14 cellular contexts compared by ENCODE assay signal in the genomic region with DNA sequence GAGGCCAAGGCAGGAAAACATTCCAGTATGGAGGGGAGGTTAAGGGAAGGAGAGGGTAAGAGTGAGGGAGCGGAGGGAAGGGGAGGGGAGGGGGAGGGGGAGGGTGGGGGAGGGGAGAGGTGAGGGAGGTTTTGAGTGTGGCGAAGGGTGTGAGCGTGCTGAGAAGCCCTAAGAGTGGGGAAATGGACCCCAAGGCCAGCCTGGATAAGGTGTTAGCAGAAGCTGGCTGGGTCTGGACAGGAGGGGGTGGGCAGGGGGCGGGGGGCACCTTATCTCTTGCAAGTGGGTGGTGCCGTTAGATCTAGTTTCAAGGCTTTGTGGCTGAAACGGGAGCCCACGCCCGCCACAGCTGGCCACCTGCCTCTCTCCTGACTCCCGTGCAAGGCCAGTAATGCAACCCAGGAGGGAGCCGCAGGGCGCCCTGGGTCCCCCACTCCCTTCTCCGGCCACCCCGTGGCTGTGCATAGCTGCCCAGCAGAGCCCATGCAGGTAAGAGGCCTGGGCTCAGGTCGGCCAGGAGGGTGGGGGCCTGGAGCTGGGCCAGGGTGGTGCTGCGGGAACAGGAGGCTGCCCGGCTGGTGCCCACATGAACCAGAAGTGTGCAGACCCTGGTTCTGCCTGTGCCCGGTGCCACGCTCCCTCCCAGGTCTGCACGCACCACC. TPM values are rescaled to one million over a fixed set of nuclear protein-coding genes. Genes with fewer than 3 reads are reported as not detected.
DNase-seq lines count a peak whose midpoint lies in the region; ATAC-seq and TF ChIP-seq lines count a peak whose summit lies in the region.
"Had no signal": no experiment of that assay in that cellular context is flagged by ENCODE, and none has a peak within 500 bp of the region (broad histone marks: within the 10 kb centered on the region; RNA-seq: fewer than 3 reads in every experiment).

No MANE protein-coding gene starts in this region.

- BruUV-seq in Calu3 (replicated peaks; lab: Mats Ljungman, UMichigan), result no TSS peak

- H3K27ac ChIP-seq in BLaER1 (no peak overlapping the region), dorsolateral prefrontal cortex (no peak overlapping the region)
- H3K27ac ChIP-seq: ascending aorta, gastroesophageal sphincter, thoracic aorta had no signal

- peak overlapping the region; percentile 72 for H3K4me3 Mint-ChIP-seq in Calu3 (ENCODE audit: low read depth, unreplicated experiment)
- peak overlapping the region; percentile 53 for H3K4me3 Mint-ChIP-seq in WTC11
- H3K4me3 Mint-ChIP-seq in mesothelial cell of epicardium, result no peak overlapping the region
- H3K4me3 Mint-ChIP-seq: T-helper 17 cell had no signal

- H3K4me1 Mint-ChIP-seq in Calu3 (ENCODE audit: low read depth, unreplicated experiment) (peaks cover 19% of the 10 kb centered on the region), WTC11 (peaks cover 3% of the 10 kb centered on the region), mesothelial cell of epicardium (peaks cover 7% of the 10 kb centered on the region)

- ATAC-seq in WTC11 (no peak), GM19324 (IDR thresholded peaks at IDR 0.05; ENCODE audit: low FRiP score, unreplicated experiment) (no peak)
- ATAC-seq: gastroesophageal sphincter had no signal

- TF ChIP-seq CTCF in Calu3 (IDR thresholded peaks at IDR 0.05; ENCODE audit: unreplicated experiment) (no peak), WTC11 (IDR thresholded peaks at IDR 0.05) (no peak), mesothelial cell of epicardium (IDR thresholded peaks at IDR 0.05; ENCODE audit: unreplicated experiment) (no peak), dorsolateral prefrontal cortex (IDR thresholded peaks at IDR 0.05 in 54 of 56, conservative IDR thresholded peaks at IDR 0.05 in 2 of 56; ENCODE audit: low read depth in 1 of 56, partially characterized antibody in 56 of 56) (no peak)

- H3K27me3 Mint-ChIP-seq in Calu3 (ENCODE audit: unreplicated experiment) (no peaks in the 10 kb centered on the region), WTC11 (ENCODE audit: low read depth) (no peaks in the 10 kb centered on the region), mesothelial cell of epicardium (ENCODE audit: low read depth) (peaks cover 3% of the 10 kb centered on the region)

- no peaks in the 10 kb centered on the region for H3K27me3 ChIP-seq in BLaER1
- H3K27me3 ChIP-seq in dorsolateral prefrontal cortex, result peaks cover 0 to 40% (median 0%) of the 10 kb centered on the region in 45 donors
- H3K27me3 ChIP-seq: ascending aorta, BE2C had no signal

- H3K4me3 ChIP-seq in BLaER1 (no peak overlapping the region), dorsolateral prefrontal cortex (no peak overlapping the region)
- H3K4me3 ChIP-seq: ascending aorta, gastroesophageal sphincter, thoracic aorta had no signal

- intact Hi-C loops in Calu3 (cut with micrococcal nuclease; ENCODE audit: unreplicated experiment) (loop anchor here (2.0 to 5.0 kb wide), 2 partner anchors 51 to 111 kb away; no protein-coding TSS in a partner anchor), dorsolateral prefrontal cortex (cut with DNase I) (loop anchor here (2.0 to 5.0 kb wide), 2 partner anchors 105 to 111 kb away; no protein-coding TSS in a partner anchor)

- H3K4me2 ChIP-seq in BLaER1, result peak overlapping the region; percentile 83

- peak overlapping the region; percentile 95 for H3K27ac Mint-ChIP-seq in Calu3 (ENCODE audit: unreplicated experiment)
- H3K27ac Mint-ChIP-seq in WTC11, result no peak overlapping the region
- peak overlapping the region; percentile 90 for H3K27ac Mint-ChIP-seq in mesothelial cell of epicardium
- H3K27ac Mint-ChIP-seq: T-helper 17 cell had no signal

- DNase-seq in Calu3, result no peak
- no peak for DNase-seq in WTC11 (ENCODE audit: low spot score)
- DNase-seq in mesothelial cell of epicardium (ENCODE audit: low spot score in 2 of 2, unreplicated experiment in 2 of 2), result no peak
- DNase-seq in dorsolateral prefrontal cortex, result no peak
- no peak for DNase-seq in HuH-7.5 (ENCODE audit: low spot score)
- DNase-seq: SIG-M5 had no signal

- POLR2A ChIA-PET in WTC11 (lab: Charles Lee), result interaction anchor here (1.0 kb wide), 2 partner anchors 13 to 27 kb away, joined by 3 to 4 read pairs; a partner anchor contains a TSS

- CTCF ChIA-PET in Calu3 (lab: Charles Lee) (interaction anchor here (0.6 to 2.4 kb wide), 11 partner anchors 9 to 108 kb away, joined by 3 to 11 read pairs (median 4); a partner anchor contains a TSS), WTC11 (lab: Charles Lee) (interaction anchor here (0.7 to 8.9 kb wide), 33 partner anchors 8 to 280 kb away, joined by 3 to 143 read pairs (median 6); a partner anchor contains a TSS)

- no peaks in the 10 kb centered on the region for H3K9me3 ChIP-seq in BLaER1
- H3K9me3 ChIP-seq: ascending aorta, BE2C, gastroesophageal sphincter, thoracic aorta had no signal

- H3K9ac ChIP-seq in BLaER1, result no peak overlapping the region

- no peaks in the 10 kb centered on the region for H4K20me1 ChIP-seq in BLaER1

- no peaks in the 10 kb centered on the region for H3K36me3 ChIP-seq in BLaER1
- H3K36me3 ChIP-seq: ascending aorta, BE2C, gastroesophageal sphincter, thoracic aorta had no signal

- H3K9me3 Mint-ChIP-seq in Calu3 (ENCODE audit: low read depth, unreplicated experiment), result no peaks in the 10 kb centered on the region
- no peaks in the 10 kb centered on the region for H3K9me3 Mint-ChIP-seq in WTC11
- no peaks in the 10 kb centered on the region for H3K9me3 Mint-ChIP-seq in mesothelial cell of epicardium

- H3K36me3 Mint-ChIP-seq in Calu3 (ENCODE audit: insufficient read depth, unreplicated experiment) (peaks cover 27% of the 10 kb centered on the region), WTC11 (no peaks in the 10 kb centered on the region), mesothelial cell of epicardium (no peaks in the 10 kb centered on the region)

- H3K4me1 ChIP-seq in BLaER1, result peaks cover 75% of the 10 kb centered on the region

TF ChIP-seq in WTC11, 78 proteins besides CTCF, POLR2A, EP300 and RAD21 (continues in another document):
- TF ChIP-seq PRRX2 (CRISPR knock-in tag; IDR thresholded peaks at IDR 0.05) (no peak), NFYB (CRISPR knock-in tag; conservative IDR thresholded peaks at IDR 0.05; ENCODE audit: low read depth) (no peak), FOXK1 (CRISPR knock-in tag; IDR thresholded peaks at IDR 0.05) (no peak), JUN (CRISPR knock-in tag; IDR thresholded peaks at IDR 0.05) (no peak)
- TF ChIP-seq, protein P1, sequence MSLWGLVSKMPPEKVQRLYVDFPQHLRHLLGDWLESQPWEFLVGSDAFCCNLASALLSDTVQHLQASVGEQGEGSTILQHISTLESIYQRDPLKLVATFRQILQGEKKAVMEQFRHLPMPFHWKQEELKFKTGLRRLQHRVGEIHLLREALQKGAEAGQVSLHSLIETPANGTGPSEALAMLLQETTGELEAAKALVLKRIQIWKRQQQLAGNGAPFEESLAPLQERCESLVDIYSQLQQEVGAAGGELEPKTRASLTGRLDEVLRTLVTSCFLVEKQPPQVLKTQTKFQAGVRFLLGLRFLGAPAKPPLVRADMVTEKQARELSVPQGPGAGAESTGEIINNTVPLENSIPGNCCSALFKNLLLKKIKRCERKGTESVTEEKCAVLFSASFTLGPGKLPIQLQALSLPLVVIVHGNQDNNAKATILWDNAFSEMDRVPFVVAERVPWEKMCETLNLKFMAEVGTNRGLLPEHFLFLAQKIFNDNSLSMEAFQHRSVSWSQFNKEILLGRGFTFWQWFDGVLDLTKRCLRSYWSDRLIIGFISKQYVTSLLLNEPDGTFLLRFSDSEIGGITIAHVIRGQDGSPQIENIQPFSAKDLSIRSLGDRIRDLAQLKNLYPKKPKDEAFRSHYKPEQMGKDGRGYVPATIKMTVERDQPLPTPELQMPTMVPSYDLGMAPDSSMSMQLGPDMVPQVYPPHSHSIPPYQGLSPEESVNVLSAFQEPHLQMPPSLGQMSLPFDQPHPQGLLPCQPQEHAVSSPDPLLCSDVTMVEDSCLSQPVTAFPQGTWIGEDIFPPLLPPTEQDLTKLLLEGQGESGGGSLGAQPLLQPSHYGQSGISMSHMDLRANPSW (CRISPR knock-in tag; conservative IDR thresholded peaks at IDR 0.05; ENCODE audit: low read depth), result no peak
- TF ChIP-seq, protein P2, sequence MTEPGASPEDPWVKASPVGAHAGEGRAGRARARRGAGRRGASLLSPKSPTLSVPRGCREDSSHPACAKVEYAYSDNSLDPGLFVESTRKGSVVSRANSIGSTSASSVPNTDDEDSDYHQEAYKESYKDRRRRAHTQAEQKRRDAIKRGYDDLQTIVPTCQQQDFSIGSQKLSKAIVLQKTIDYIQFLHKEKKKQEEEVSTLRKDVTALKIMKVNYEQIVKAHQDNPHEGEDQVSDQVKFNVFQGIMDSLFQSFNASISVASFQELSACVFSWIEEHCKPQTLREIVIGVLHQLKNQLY (CRISPR knock-in tag; IDR thresholded peaks at IDR 0.05), result no peak

RNA-seq across cellular contexts. Expression of a gene that starts 0.7 kb away (rescaled TPM):
- total RNA-seq in Calu3 (2022) (1.6 and 1.7 TPM in 2 replicates), WTC11 (2021) (0.32 to 0.59 TPM (median 0.41 TPM) in 3 replicates), mesothelial cell of epicardium (0.16 to 0.41 TPM (median 0.29 TPM) in 3 replicates), dorsolateral prefrontal cortex (under 1 TPM in 1 of 120 experiments, not detected in 119; 0.26 TPM)
- total RNA-seq: ascending aorta, left ventricle myocardium superior, T-helper 17 cell, thoracic aorta had no signal

RNA-seq across cellular contexts. Expression of a gene that starts 2.7 kb away (rescaled TPM):
- 0.26 and 0.34 TPM in 2 replicates for total RNA-seq in Calu3 (2022)
- total RNA-seq in WTC11 (2021), result 0.13 to 0.23 TPM (median 0.14 TPM) in 3 replicates
- total RNA-seq in mesothelial cell of epicardium, result 0.23 to 0.27 TPM in 2 of 3 replicates, not detected in the other
- under 1 TPM in 13 of 120 experiments, not detected in 107; 0.21 to 0.59 (median 0.28) TPM for total RNA-seq in dorsolateral prefrontal cortex
- total RNA-seq: ascending aorta, gastroesophageal sphincter, left ventricle myocardium superior, T-helper 17 cell had no signal

RNA-seq across cellular contexts. Expression of a gene that starts 3.0 kb away (rescaled TPM):
- 3.0 and 3.6 TPM in 2 replicates for total RNA-seq in Calu3 (2022)
- 2.8 to 3.5 TPM (median 2.9 TPM) in 3 replicates for total RNA-seq in WTC11 (2021)
- total RNA-seq in mesothelial cell of epicardium, result 1.5 to 1.9 TPM (median 1.7 TPM) in 3 replicates
- 1 to 10 TPM in 46 of 120 experiments, under 1 TPM in 59, not detected in 15; 0.41 to 2.6 (median 0.91) TPM for total RNA-seq in dorsolateral prefrontal cortex
- total RNA-seq: ascending aorta, left ventricle myocardium superior, thoracic aorta had no signal

RNA-seq across cellular contexts. Expression of a gene that starts 5.9 kb away (rescaled TPM):
- total RNA-seq in Calu3 (2022) (10.1 and 14.2 TPM in 2 replicates), WTC11 (2021) (13.3 to 14.8 TPM (median 14.3 TPM) in 3 replicates), mesothelial cell of epicardium (13.6 to 16.0 TPM (median 13.9 TPM) in 3 replicates), dorsolateral prefrontal cortex (100 to 1,000 TPM in 8 of 120 experiments, 10 to 100 TPM in 112; 32.4 to 114 (median 78.0) TPM)

RNA-seq across cellular contexts. Expression of a gene that starts 13.1 kb away (rescaled TPM):
- 360 and 383 TPM in 2 replicates for total RNA-seq in Calu3 (2022)
- 373 to 376 TPM (median 375 TPM) in 3 replicates for total RNA-seq in WTC11 (2021)
- total RNA-seq in mesothelial cell of epicardium, result 146 to 152 TPM (median 148 TPM) in 3 replicates
- 100 to 1,000 TPM; 132 to 331 (median 230) TPM for total RNA-seq in dorsolateral prefrontal cortex
